In the genomic region with DNA sequence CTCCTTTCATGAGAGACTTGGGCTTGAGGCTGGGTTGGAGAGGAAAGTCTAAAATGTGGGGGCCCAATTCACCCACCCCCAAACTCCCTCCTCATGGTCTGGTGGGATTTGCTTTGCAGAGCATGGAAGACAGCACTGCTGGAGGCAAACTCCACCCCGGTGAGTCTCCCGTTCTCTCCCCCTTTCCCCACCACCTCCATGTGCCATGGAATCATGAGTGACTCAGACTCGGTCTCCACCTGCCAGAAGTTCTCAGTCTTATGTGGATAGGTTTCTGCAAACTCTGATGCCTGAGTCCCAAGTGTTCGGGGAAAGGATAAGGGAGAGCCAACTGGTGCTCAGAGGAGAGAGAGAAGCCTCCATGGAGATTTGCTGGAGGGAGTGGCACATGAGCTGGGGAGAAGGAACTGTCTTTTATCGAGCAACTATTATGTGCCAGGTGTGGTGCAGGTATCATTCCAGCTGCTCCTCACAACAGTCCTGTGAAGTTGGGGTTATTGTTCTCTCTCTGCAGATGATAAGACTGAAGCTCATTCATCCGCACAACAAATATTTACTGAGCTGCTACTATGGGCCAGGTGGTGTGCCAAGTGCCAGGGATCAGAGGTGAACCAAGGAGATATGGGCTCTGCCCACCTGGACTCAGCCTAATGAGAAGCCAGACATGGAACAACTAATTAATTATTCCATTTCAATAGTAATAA, we compare ENCODE assay signal across 25 cellular contexts. TPM values are rescaled to one million over a fixed set of nuclear protein-coding genes. Genes with fewer than 3 reads are reported as not detected.
A peak's percentile ranks its signal among the peaks of the same experiment; 100 is the strongest.
DNase-seq lines count a peak whose midpoint lies in the region; ATAC-seq, FAIRE-seq and TF ChIP-seq lines count a peak whose summit lies in the region.
"Had no signal": no experiment of that assay in that cellular context is flagged by ENCODE, and none has a peak within 500 bp of the region (broad histone marks: within the 10 kb centered on the region; RNA-seq: fewer than 3 reads in every experiment).

No MANE protein-coding gene starts in this region.

- H3K9me3 ChIP-seq in SJCRH30 (replicated peaks), result no peaks in the 10 kb centered on the region
- no peaks in the 10 kb centered on the region for H3K9me3 ChIP-seq in small intestine (ENCODE audit: control insufficient read depth, low read depth)
- H3K9me3 ChIP-seq: heart left ventricle, psoas muscle, thoracic aorta had no signal

- ATAC-seq in foreskin keratinocyte, result peak; percentile 21
- ATAC-seq in GM19351 (IDR thresholded peaks at IDR 0.05; ENCODE audit: unreplicated experiment), result no peak
- ATAC-seq: SK-N-SH treated with all-trans-retinoic acid at 6 μM for 48 hours; stimulated activated memory B cell treated with anti-CD40 and anti-IgM and Interleukin-4, amounts not matched to agents 10 μg/mL and 1 μg/mL and 100 μg/mL, for 72 hours had no signal

- H3K36me3 ChIP-seq in SJCRH30 (no peaks in the 10 kb centered on the region), small intestine (ENCODE audit: control insufficient read depth in 2 of 2, insufficient read depth in 2 of 2, low read length in 2 of 2) (no peaks in the 10 kb centered on the region)
- H3K36me3 ChIP-seq: heart left ventricle, thoracic aorta had no signal

- TF ChIP-seq CTCF in foreskin keratinocyte (conservative IDR thresholded peaks at IDR 0.05), result no peak

- H3K4me3 ChIP-seq in SJCRH30, result no peak overlapping the region
- no peak overlapping the region for H3K4me3 ChIP-seq in small intestine (ENCODE audit: low read depth in 1 of 2, low read length in 2 of 2)
- H3K4me3 ChIP-seq: heart left ventricle, psoas muscle, skin epidermis, thoracic aorta had no signal

- 62 to 80% (median 69%) methylated on average over 6 of the region's 6 CpGs for WGBS in small intestine, 3 donors

- FAIRE-seq in HTR-8/SVneo (lab: Jason Lieb, UNC) (peak; percentile 60), small intestine (lab: Jason Lieb, UNC) (no peak)

- H3K27ac ChIP-seq in SJCRH30 (peak overlapping the region; percentile 91), foreskin keratinocyte (no peak overlapping the region), small intestine (ENCODE audit: low read depth in 1 of 2, low read length in 1 of 2) (peak overlapping the region in 1 of 2 donors; percentile 38)
- H3K27ac ChIP-seq: KMS-11, psoas muscle, skin epidermis, thoracic aorta had no signal

- DNase-seq in HTR-8/SVneo (ENCODE audit: insufficient read length, low spot score) (no peak), SJCRH30 (peak; percentile 78 to 88), foreskin keratinocyte (no peak), small intestine (peak; percentile 47), NCI-H128 (lab: John Stamatoyannopoulos, UW; ENCODE audit: unreplicated experiment) (no peak), retina (no peak)
- DNase-seq in effector CD4-positive, alpha-beta T cell, result no peak
- DNase-seq: activated B cell treated with CpG ODN at 0.5 μM for 24 hours; activated CD4-positive, alpha-beta T cell treated with anti-CD3 and anti-CD28 coated beads, Interleukin-2, amount 50 U/mL, for 48 hours; activated effector memory CD4-positive, alpha-beta T cell treated with anti-CD3 and anti-CD28 coated beads, Interleukin-2, amount 50 U/mL, for 16 hours; CD4-positive, CD25-positive, alpha-beta regulatory T cell; DMS153; GF-D8; HCEC 1CT; left cardiac atrium; NCI-H2107; NCI-H510A treated with DMSO at 0.1 percent for 48 hours; psoas muscle had no signal

- H3K27me3 ChIP-seq in SJCRH30 (no peaks in the 10 kb centered on the region), foreskin keratinocyte (peaks cover 13% of the 10 kb centered on the region), small intestine (ENCODE audit: control insufficient read depth in 2 of 2, insufficient read depth in 2 of 2, low read length in 2 of 2) (no peaks in the 10 kb centered on the region)
- H3K27me3 ChIP-seq: heart left ventricle had no signal

- H3K4me1 ChIP-seq in SJCRH30 (peaks cover 14% of the 10 kb centered on the region), foreskin keratinocyte (no peaks in the 10 kb centered on the region), small intestine (ENCODE audit: control insufficient read depth in 2 of 2, insufficient read depth in 1 of 2, low read depth in 1 of 2, low read length in 1 of 2) (no peaks in the 10 kb centered on the region)
- H3K4me1 ChIP-seq: psoas muscle had no signal

RNA-seq across cellular contexts. Expression of a gene that starts 6.6 kb away (rescaled TPM):
- 5.3 and 5.4 TPM in 2 replicates for total RNA-seq in SJCRH30 (2014; rRNA removed; shearing (Covaris generic))
- not detected in 2 replicates for total RNA-seq in foreskin keratinocyte
- 0.03 TPM in 1 of 2 replicates, not detected in the other for polyA plus RNA-seq in foreskin keratinocyte
- polyA plus RNA-seq in small intestine, result 10 to 100 TPM; 11.1 to 20.8 (median 12.7) TPM

RNA-seq across cellular contexts. Expression of a gene that starts 55.1 kb away (rescaled TPM):
- 28.6 and 32.8 TPM in 2 replicates for total RNA-seq in SJCRH30 (2014; rRNA removed; shearing (Covaris generic))
- 14.6 and 15.9 TPM in 2 replicates for total RNA-seq in foreskin keratinocyte
- polyA plus RNA-seq in foreskin keratinocyte (4.3 and 5.1 TPM in 2 replicates), small intestine (10 to 100 TPM in 1 of 3 donors, 1 to 10 TPM in 2; 5.4 to 14.3 (median 5.6) TPM)

Comparison
In these comparisons a context has a peak if more than half of its experiments do, and no peak if none do; other contexts are left out.
1. DNase-seq: peak in SJCRH30 (2 of 2) and small intestine (single experiment); none in HTR-8/SVneo (single experiment), foreskin keratinocyte (0 of 2), NCI-H128 (single experiment), effector CD4-positive, alpha-beta T cell (single experiment) and retina (single experiment).